8 cellular contexts compared by ENCODE assay signal in genomic region chr18:11980148-11980554, GRCh38. TPM values are rescaled to one million over a fixed set of nuclear protein-coding genes. Genes with fewer than 3 reads are reported as not detected.
DNase-seq lines count a peak whose midpoint lies in the region; ATAC-seq and TF ChIP-seq lines count a peak whose summit lies in the region.

No MANE protein-coding gene starts in this region.

- H4K20me1 ChIP-seq in OCI-LY7 (ENCODE audit: insufficient read depth, low read length): 0 out of 2 replicates have a peak, but pooled peaks cover 3% of the 10 kb centered on the region

- no peaks in the 10 kb centered on the region for H3K79me2 ChIP-seq in OCI-LY7 (ENCODE audit: insufficient read depth, low read depth, low read length)

- H3K4me3 ChIP-seq in OCI-LY7 (ENCODE audit: low read depth, low read length, poor library complexity, severe bottlenecking): peak overlapping the region; percentile 91
- peak overlapping the region; percentile 70 for H3K4me3 ChIP-seq in epithelial cell of proximal tubule (ENCODE audit: low read depth, low read length)
- H3K4me3 ChIP-seq in retinal pigment epithelial cell (ENCODE audit: low read length): peak overlapping the region; percentile 43

- TF ChIP-seq CTCF in OCI-LY7 (conservative IDR thresholded peaks at IDR 0.05; ENCODE audit: low read length): no peak
- no peak for TF ChIP-seq CTCF in epithelial cell of proximal tubule (conservative IDR thresholded peaks at IDR 0.05; ENCODE audit: low read depth, low read length)
- TF ChIP-seq CTCF in retinal pigment epithelial cell (conservative IDR thresholded peaks at IDR 0.05; ENCODE audit: low read depth, low read length): no peak

- DNase-seq in GM04503 (ENCODE audit: low read depth) (peak; percentile 10), OCI-LY7 (ENCODE audit: low spot score) (no peak), epithelial cell of proximal tubule (ENCODE audit: low read depth) (no peak), retinal pigment epithelial cell (ENCODE audit: low read depth) (no peak), cerebellar cortex (ENCODE audit: low spot score) (no peak)

- peak overlapping the region; percentile 70 for H3K27ac ChIP-seq in OCI-LY7 (ENCODE audit: low read depth, low read length, poor library complexity, severe bottlenecking)

- peaks cover 15% of the 10 kb centered on the region for H3K4me1 ChIP-seq in OCI-LY7 (ENCODE audit: insufficient read depth, low read length, poor library complexity, severe bottlenecking)

- POLR2A ChIA-PET in OCI-LY7 (lab: Charles Lee): interaction anchor here (0.6 to 1.7 kb wide), 13 partner anchors 10 to 726 kb away, joined by 3 to 10 read pairs (median 5); partner anchors contain the start of gene PRELID3A

- no peaks in the 10 kb centered on the region for H3K36me3 ChIP-seq in OCI-LY7 (ENCODE audit: insufficient read depth, low read length)

- ATAC-seq in GM21619 (IDR thresholded peaks at IDR 0.05; ENCODE audit: unreplicated experiment) (no peak), HG02870 (IDR thresholded peaks at IDR 0.05; ENCODE audit: unreplicated experiment) (no peak), HG02885 (IDR thresholded peaks at IDR 0.05; ENCODE audit: poor library complexity, unreplicated experiment) (no peak)

- H2AFZ ChIP-seq in OCI-LY7 (ENCODE audit: low read length): peak overlapping the region; percentile 91

- intact Hi-C loops in OCI-LY7 (cut with micrococcal nuclease; ENCODE audit: unreplicated experiment): no loop called here

- no peaks in the 10 kb centered on the region for H3K9me2 ChIP-seq in OCI-LY7 (ENCODE audit: insufficient read depth, low read length)

- no peaks in the 10 kb centered on the region for H3K9me3 ChIP-seq in OCI-LY7 (ENCODE audit: low read length)

- H3K4me2 ChIP-seq in OCI-LY7 (ENCODE audit: low read length): peak overlapping the region; percentile 90

- TSS peak; percentile 97 for BruUV-seq in OCI-LY7 (replicated peaks; lab: Mats Ljungman, UMichigan)

- CTCF ChIA-PET in OCI-LY7 (lab: Charles Lee; ENCODE audit: unreplicated experiment): interaction anchor here (0.6 to 2.7 kb wide), 2 partner anchors 16 to 430 kb away, joined by 3 to 12 read pairs; no protein-coding TSS in a partner anchor

RNA-seq across cellular contexts. Expression of gene IMPA2, which starts 1.2 kb away (rescaled TPM):
- 35.0 and 59.0 TPM in 2 replicates for total RNA-seq in OCI-LY7 (2014; rRNA removed; shearing (Covaris generic))
- total RNA-seq in OCI-LY7 (2022) (51.9 and 55.8 TPM in 2 replicates), epithelial cell of proximal tubule (59.0 and 89.9 TPM in 2 replicates)
